8 cellular contexts compared by ENCODE assay signal in genomic region chr7:6729492-6730342, GRCh38. TPM values are rescaled to one million over a fixed set of nuclear protein-coding genes. Genes with fewer than 3 reads are reported as not detected.
A peak's percentile ranks its signal among the peaks of the same experiment; 100 is the strongest.
DNase-seq lines count a peak whose midpoint lies in the region; ATAC-seq and TF ChIP-seq lines count a peak whose summit lies in the region.

No MANE protein-coding gene starts in this region.

- H3K4me1 ChIP-seq in foreskin keratinocyte (peaks cover 10% of the 10 kb centered on the region), neural progenitor cell (peaks cover 6% of the 10 kb centered on the region), stomach smooth muscle (ENCODE audit: control insufficient read depth, insufficient read depth, low read length) (peaks cover 2% of the 10 kb centered on the region)

- H3K27ac ChIP-seq in foreskin keratinocyte: peak overlapping the region; percentile 67
- H3K27ac ChIP-seq in neural progenitor cell: no peak overlapping the region
- H3K27ac ChIP-seq in stomach smooth muscle (ENCODE audit: low read length): peak overlapping the region; percentile 77

- TF ChIP-seq CTCF in LNCaP clone FGC (IDR thresholded peaks at IDR 0.05; ENCODE audit: control insufficient read depth, extremely low read depth, insufficient read depth): no peak
- no peak for TF ChIP-seq CTCF in foreskin keratinocyte (conservative IDR thresholded peaks at IDR 0.05)
- TF ChIP-seq CTCF in neural progenitor cell (IDR thresholded peaks at IDR 0.05): no peak

- H3K36me3 ChIP-seq in neural progenitor cell: no peaks in the 10 kb centered on the region
- H3K36me3 ChIP-seq in stomach smooth muscle (ENCODE audit: control insufficient read depth in 2 of 2, insufficient read depth in 2 of 2, low read length in 2 of 2): peaks cover 0 to 2% of the 10 kb centered on the region in 2 donors

- H3K4me3 ChIP-seq in LNCaP clone FGC (ENCODE audit: low read depth, low read length): peak overlapping the region; percentile 93
- peak overlapping the region; percentile 88 for H3K4me3 ChIP-seq in neural progenitor cell
- peak overlapping the region; percentile 63 to 86 for H3K4me3 ChIP-seq in stomach smooth muscle (ENCODE audit: low read length in 2 of 2)

- DNase-seq in ELF-1 (ENCODE audit: low read depth, low spot score) (peak; percentile 94), H4 (ENCODE audit: low spot score) (peak; percentile 98), LNCaP clone FGC (ENCODE audit: low read depth) (peak; percentile 76), SHP77 (lab: John Stamatoyannopoulos, UW) (peak; percentile 95 to 98), activated gamma-delta T cell treated with Interleukin-2 at 50 U/mL for 16 hours (peak; percentile 80), foreskin keratinocyte (peak; percentile 36 to 66), neural progenitor cell (ENCODE audit: low spot score) (peak; percentile 92)

- peaks cover 14% of the 10 kb centered on the region for H3K4me1 Mint-ChIP-seq in neural progenitor cell

- no peaks in the 10 kb centered on the region for H3K9me3 ChIP-seq in neural progenitor cell (ENCODE audit: low read depth)
- H3K9me3 ChIP-seq in stomach smooth muscle (ENCODE audit: control insufficient read depth in 2 of 2, low read length in 2 of 2): no peaks in the 10 kb centered on the region

- H3K79me2 ChIP-seq in neural progenitor cell (ENCODE audit: low read depth): peaks cover 28% of the 10 kb centered on the region

- no peaks in the 10 kb centered on the region for H3K27me3 ChIP-seq in foreskin keratinocyte
- H3K27me3 ChIP-seq in neural progenitor cell: no peaks in the 10 kb centered on the region
- H3K27me3 ChIP-seq in stomach smooth muscle (ENCODE audit: control insufficient read depth in 1 of 2, insufficient read depth in 2 of 2, low read length in 2 of 2): peaks cover 0 to 2% of the 10 kb centered on the region in 2 donors

- peaks cover 6% of the 10 kb centered on the region for H4K20me1 ChIP-seq in neural progenitor cell (ENCODE audit: low read depth)

- H3K27me3 Mint-ChIP-seq in neural progenitor cell (ENCODE audit: insufficient read depth, low read depth): peaks cover 2% of the 10 kb centered on the region

- H2AFZ ChIP-seq in neural progenitor cell (replicated peaks): peak overlapping the region; percentile 91

- peak overlapping the region; percentile 94 for H3K4me3 Mint-ChIP-seq in neural progenitor cell

- peaks cover 7% of the 10 kb centered on the region for H3K9me3 Mint-ChIP-seq in neural progenitor cell

- H3K4me2 ChIP-seq in neural progenitor cell: peak overlapping the region; percentile 83

- no peaks in the 10 kb centered on the region for H3F3A ChIP-seq in neural progenitor cell (ENCODE audit: low read depth)

- peaks cover 18% of the 10 kb centered on the region for H3K36me3 Mint-ChIP-seq in neural progenitor cell

- H3K9ac ChIP-seq in neural progenitor cell: peak overlapping the region; percentile 84
- peak overlapping the region; percentile 83 to 87 for H3K9ac ChIP-seq in stomach smooth muscle (ENCODE audit: low read length in 2 of 2)

- peak overlapping the region; percentile 96 for H3K27ac Mint-ChIP-seq in neural progenitor cell

- peak; percentile 89 for ATAC-seq in foreskin keratinocyte

RNA-seq across cellular contexts. Expression of gene ZNF12, which starts 23.0 kb away (rescaled TPM):
- 17.5 and 27.3 TPM in 2 replicates for total RNA-seq in H4 (2014; rRNA removed; shearing (Covaris generic))
- total RNA-seq in foreskin keratinocyte: 10.3 and 11.3 TPM in 2 replicates
- 3.4 and 3.7 TPM in 2 replicates for polyA plus RNA-seq in foreskin keratinocyte
- 30.1 and 36.6 TPM in 2 replicates for total RNA-seq in neural progenitor cell (ENCODE audit: low replicate concordance)

RNA-seq across cellular contexts. Expression of gene RSPH10B2, which starts 24.2 kb away (rescaled TPM):
- total RNA-seq in H4 (2014; rRNA removed; shearing (Covaris generic)): 0.06 TPM in 1 of 2 replicates, not detected in the other
- total RNA-seq in foreskin keratinocyte (not detected in 2 replicates), neural progenitor cell (ENCODE audit: low replicate concordance) (0.93 TPM in 1 of 2 replicates, not detected in the other)
- not detected in 2 replicates for polyA plus RNA-seq in foreskin keratinocyte
